Comparison of ENCODE assay signal across 20 cellular contexts in the genomic region with DNA sequence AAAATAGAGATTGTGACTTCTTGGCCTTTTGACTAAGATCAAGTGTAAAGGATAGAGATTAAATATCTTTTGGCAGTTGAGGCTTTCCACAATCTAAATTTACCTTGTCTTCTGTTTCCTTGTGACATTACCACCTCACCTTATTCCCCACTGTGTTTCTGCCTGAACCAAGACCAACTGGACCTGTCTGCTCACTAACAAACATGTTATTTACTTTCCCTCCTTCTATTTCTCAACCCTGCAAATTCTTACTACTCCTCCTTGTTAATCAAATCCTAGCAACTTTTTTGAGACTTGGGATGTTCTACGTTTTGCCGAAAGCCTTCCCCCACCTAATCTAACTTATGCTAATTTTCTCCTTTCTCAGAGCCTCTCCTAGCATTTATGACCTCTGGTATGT. TPM values are rescaled to one million over a fixed set of nuclear protein-coding genes. Genes with fewer than 3 reads are reported as not detected.
DNase-seq lines count a peak whose midpoint lies in the region; ATAC-seq and TF ChIP-seq lines count a peak whose summit lies in the region.
"Had no signal": no experiment of that assay in that cellular context is flagged by ENCODE, and none has a peak within 500 bp of the region (broad histone marks: within the 10 kb centered on the region; RNA-seq: fewer than 3 reads in every experiment).

No MANE protein-coding gene starts in this region.

- no peaks in the 10 kb centered on the region for H4K20me1 ChIP-seq in BLaER1 treated with 17β-estradiol and CSF1 and Interleukin-3, amounts not matched to agents 10 nM and 100 nM
- no peaks in the 10 kb centered on the region for H4K20me1 ChIP-seq in OCI-LY7 (ENCODE audit: insufficient read depth, low read length)
- H4K20me1 ChIP-seq in hepatocyte (ENCODE audit: insufficient read depth, poor library complexity, severe bottlenecking): no peaks in the 10 kb centered on the region

- TF ChIP-seq POLR2A in prostate gland (IDR thresholded peaks at IDR 0.05): no peak

- no peak overlapping the region for H3K9ac ChIP-seq in BLaER1 treated with 17β-estradiol and CSF1 and Interleukin-3, amounts not matched to agents 10 nM and 100 nM
- H3K9ac ChIP-seq: KMS-11 had no signal

- no peaks in the 10 kb centered on the region for H3K9me2 ChIP-seq in OCI-LY7 (ENCODE audit: insufficient read depth, low read length)
- no peaks in the 10 kb centered on the region for H3K9me2 ChIP-seq in hepatocyte (replicated peaks; ENCODE audit: insufficient read depth)

- intact Hi-C loops in OCI-LY7 (cut with micrococcal nuclease; ENCODE audit: unreplicated experiment): loop anchor here (10.0 kb wide), 1 partner anchor 1293 kb away; a partner anchor contains a TSS
- intact Hi-C loops in prostate gland (cut with DNase I): no loop called here

- peak overlapping the region; percentile 50 for H2AFZ ChIP-seq in OCI-LY7 (ENCODE audit: low read length)
- no peak overlapping the region for H2AFZ ChIP-seq in hepatocyte

- H3K4me1 ChIP-seq in BLaER1 treated with 17β-estradiol and CSF1 and Interleukin-3, amounts not matched to agents 10 nM and 100 nM: peaks cover 55 to 98% (median 84%) of the 10 kb centered on the region in 10 experiments
- H3K4me1 ChIP-seq in OCI-LY7 (ENCODE audit: insufficient read depth, low read length, poor library complexity, severe bottlenecking) (peaks cover 38% of the 10 kb centered on the region), hepatocyte (ENCODE audit: insufficient read depth) (peaks cover 3% of the 10 kb centered on the region), prostate gland (replicated peaks) (peaks cover 16% of the 10 kb centered on the region)
- H3K4me1 ChIP-seq: SJSA1 had no signal

- H3K79me2 ChIP-seq in OCI-LY7 (ENCODE audit: insufficient read depth, low read depth, low read length): no peaks in the 10 kb centered on the region
- H3K79me2 ChIP-seq in hepatocyte: no peaks in the 10 kb centered on the region

- H3K36me3 ChIP-seq in BLaER1 treated with 17β-estradiol and CSF1 and Interleukin-3, amounts not matched to agents 10 nM and 100 nM: no peaks in the 10 kb centered on the region
- H3K36me3 ChIP-seq in OCI-LY7 (ENCODE audit: insufficient read depth, low read length): 0 out of 2 replicates have a peak, but pooled peaks cover under 1% of the 10 kb centered on the region
- no peaks in the 10 kb centered on the region for H3K36me3 ChIP-seq in hepatocyte (replicated peaks; ENCODE audit: insufficient read depth, low read depth)
- no peaks in the 10 kb centered on the region for H3K36me3 ChIP-seq in prostate gland
- H3K36me3 ChIP-seq: SJSA1 had no signal

- BruUV-seq in OCI-LY7 (replicated peaks; lab: Mats Ljungman, UMichigan): no TSS peak

- DNase-seq in OCI-LY7 (ENCODE audit: low spot score) (no peak), hepatocyte (ENCODE audit: low spot score) (no peak), prostate gland (ENCODE audit: low spot score) (no peak)
- no peak for DNase-seq in activated CD8-positive, alpha-beta memory T cell treated with anti-CD3 and anti-CD28 coated beads for 24 hours
- DNase-seq: C1 segment of cervical spinal cord; CD8-positive, alpha-beta memory T cell; DMS79; NCI-H1417; NCI-H187; NCI-H2107; NCI-H2227 treated with DMSO at 0.1 percent for 48 hours; NCI-H524; SW 1271 had no signal

- H3K4me3 ChIP-seq in BLaER1 treated with 17β-estradiol and CSF1 and Interleukin-3, amounts not matched to agents 10 nM and 100 nM: no peak overlapping the region
- H3K4me3 ChIP-seq in OCI-LY7 (ENCODE audit: low read depth, low read length, poor library complexity, severe bottlenecking) (no peak overlapping the region), hepatocyte (no peak overlapping the region), prostate gland (no peak overlapping the region)
- H3K4me3 ChIP-seq: SJSA1 had no signal

- H3K27ac ChIP-seq in BLaER1 treated with 17β-estradiol and CSF1 and Interleukin-3, amounts not matched to agents 10 nM and 100 nM: peak overlapping the region; percentile 1 to 99 (median 65); a peak in 18 of 22 replicates
- H3K27ac ChIP-seq in OCI-LY7 (ENCODE audit: low read depth, low read length, poor library complexity, severe bottlenecking) (no peak overlapping the region), hepatocyte (peak overlapping the region; percentile 64), prostate gland (peak overlapping the region; percentile 17 to 83)
- H3K27ac ChIP-seq: KMS-11, SJSA1 had no signal

- POLR2A ChIA-PET in OCI-LY7 (lab: Charles Lee): interaction anchor here (0.6 to 1.8 kb wide), 2 partner anchors 12 to 470 kb away, joined by 3 to 7 read pairs; no protein-coding TSS in a partner anchor

- no peaks in the 10 kb centered on the region for H3K9me3 ChIP-seq in BLaER1 treated with 17β-estradiol and CSF1 and Interleukin-3, amounts not matched to agents 10 nM and 100 nM (replicated peaks in 1 of 11)
- H3K9me3 ChIP-seq in OCI-LY7 (ENCODE audit: low read length) (no peaks in the 10 kb centered on the region), hepatocyte (ENCODE audit: low read depth) (no peaks in the 10 kb centered on the region), prostate gland (no peaks in the 10 kb centered on the region)
- H3K9me3 ChIP-seq: SJSA1 had no signal

- TF ChIP-seq CTCF in OCI-LY7 (conservative IDR thresholded peaks at IDR 0.05; ENCODE audit: low read length): no peak
- TF ChIP-seq CTCF in hepatocyte (IDR thresholded peaks at IDR 0.05; ENCODE audit: poor library complexity): no peak
- TF ChIP-seq CTCF in prostate gland (IDR thresholded peaks at IDR 0.05): no peak

- ATAC-seq in GM18909 (IDR thresholded peaks at IDR 0.05; ENCODE audit: poor library complexity, unreplicated experiment): no peak
- ATAC-seq in HG03354 (IDR thresholded peaks at IDR 0.05; ENCODE audit: poor library complexity, severe bottlenecking, unreplicated experiment): no peak
- no peak for ATAC-seq in GM21786 (IDR thresholded peaks at IDR 0.05; ENCODE audit: unreplicated experiment)
- ATAC-seq: Panc1 had no signal

- WGBS in hepatocyte (ENCODE audit: low lambda C conversion rate, missing lambda C conversion rate): 83% methylated on average over 2 of the region's 2 CpGs
- WGBS in prostate gland: 39% methylated on average over 2 of the region's 2 CpGs

- CTCF ChIA-PET in OCI-LY7 (lab: Charles Lee; ENCODE audit: unreplicated experiment): no interaction called here

- H3K4me2 ChIP-seq in BLaER1 treated with 17β-estradiol and CSF1 and Interleukin-3, amounts not matched to agents 10 nM and 100 nM: peak overlapping the region; percentile 15 to 94 (median 46); a peak in 18 of 22 replicates
- peak overlapping the region; percentile 37 for H3K4me2 ChIP-seq in OCI-LY7 (ENCODE audit: low read length)
- no peak overlapping the region for H3K4me2 ChIP-seq in hepatocyte

- no peaks in the 10 kb centered on the region for H3K27me3 ChIP-seq in BLaER1 treated with 17β-estradiol and CSF1 and Interleukin-3, amounts not matched to agents 10 nM and 100 nM
- no peaks in the 10 kb centered on the region for H3K27me3 ChIP-seq in hepatocyte
- no peaks in the 10 kb centered on the region for H3K27me3 ChIP-seq in prostate gland (replicated peaks; ENCODE audit: insufficient read depth)
- H3K27me3 ChIP-seq: SJSA1 had no signal

RNA-seq across cellular contexts. Expression of a gene that starts 7.4 kb away (rescaled TPM):
- total RNA-seq in OCI-LY7 (2014; rRNA removed; shearing (Covaris generic)): 221 and 280 TPM in 2 replicates
- total RNA-seq in OCI-LY7 (2022) (158 and 190 TPM in 2 replicates), hepatocyte (300 and 338 TPM in 2 replicates), prostate gland (100 to 1,000 TPM in 1 of 2 donors, 10 to 100 TPM in 1; 94.5 to 157 TPM)
- 125 and 172 TPM in 2 replicates for polyA plus RNA-seq in hepatocyte
